Comparison of ENCODE assay signal across 8 cellular contexts in the genomic region with DNA sequence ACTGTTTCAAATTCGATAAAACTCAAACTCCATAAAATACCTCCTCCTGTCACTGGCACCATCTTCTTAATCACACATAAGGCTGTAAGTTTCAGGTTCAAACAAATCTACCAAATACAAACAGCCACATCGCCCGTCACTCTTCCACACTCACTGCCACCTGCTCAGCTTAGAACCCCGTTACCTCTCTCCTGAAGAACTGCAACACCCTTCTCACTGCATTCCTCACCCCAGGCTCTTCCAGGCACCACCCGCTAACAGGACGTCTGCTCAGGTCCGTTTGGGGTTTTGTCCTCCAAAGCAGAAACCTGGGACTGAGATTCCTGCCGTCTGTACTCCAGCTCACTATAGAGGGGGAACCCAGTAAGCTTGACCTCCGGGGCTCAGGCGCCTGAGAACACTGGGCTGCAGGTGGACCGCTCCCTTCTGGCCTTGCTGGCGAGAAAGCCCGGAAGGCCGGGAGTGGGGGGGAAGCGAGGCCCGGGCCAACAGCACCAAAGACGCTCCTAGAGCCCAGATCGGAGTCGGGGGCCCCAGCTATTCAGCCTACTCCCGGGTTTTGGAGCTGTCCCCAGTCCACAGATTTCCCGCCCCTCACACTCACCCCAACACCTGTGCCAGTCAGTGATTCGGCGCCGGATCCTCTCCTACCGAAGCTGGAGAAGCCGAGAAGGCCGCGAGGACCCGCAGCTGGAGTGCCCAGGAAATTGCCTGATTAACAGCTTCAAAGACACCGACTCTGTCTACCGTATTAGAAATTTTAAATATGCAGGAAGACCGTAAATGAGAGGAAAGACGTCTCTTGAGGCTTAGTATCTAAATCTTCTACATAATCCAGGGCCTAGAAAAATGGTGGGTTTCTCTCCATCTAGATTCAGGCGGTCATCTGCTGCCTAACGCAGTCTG. TPM values are rescaled to one million over a fixed set of nuclear protein-coding genes. Genes with fewer than 3 reads are reported as not detected.
DNase-seq lines count a peak whose midpoint lies in the region; ATAC-seq lines count a peak whose summit lies in the region.

A gene with protein sequence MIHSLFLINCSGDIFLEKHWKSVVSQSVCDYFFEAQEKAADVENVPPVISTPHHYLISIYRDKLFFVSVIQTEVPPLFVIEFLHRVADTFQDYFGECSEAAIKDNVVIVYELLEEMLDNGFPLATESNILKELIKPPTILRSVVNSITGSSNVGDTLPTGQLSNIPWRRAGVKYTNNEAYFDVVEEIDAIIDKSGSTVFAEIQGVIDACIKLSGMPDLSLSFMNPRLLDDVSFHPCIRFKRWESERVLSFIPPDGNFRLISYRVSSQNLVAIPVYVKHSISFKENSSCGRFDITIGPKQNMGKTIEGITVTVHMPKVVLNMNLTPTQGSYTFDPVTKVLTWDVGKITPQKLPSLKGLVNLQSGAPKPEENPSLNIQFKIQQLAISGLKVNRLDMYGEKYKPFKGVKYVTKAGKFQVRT (minus strand): TSS at position 678 of the 906 bp plus-strand sequence. CDS start 12,449 bp downstream, outside the sequence.

- H3K36me3 Mint-ChIP-seq in naive B cell, result peaks cover 4 to 8% of the 10 kb centered on the region in 2 donors
- H3K36me3 Mint-ChIP-seq in stimulated activated effector memory CD8-positive, alpha-beta T cell treated with anti-CD3 and anti-CD28 coated beads, Interleukin-12 subunit alpha, Interleukin-12 subunit beta, amount 100 ng/mL, for 72 hours, result peaks cover 23% of the 10 kb centered on the region

- H3K4me1 ChIP-seq in ACC112 (ENCODE audit: control insufficient read depth, insufficient read depth, low read length, unreplicated experiment), result peaks cover 23% of the 10 kb centered on the region

- peak within 1 kb of the TSS; percentile 97 for H2AFZ ChIP-seq in ACC112 (ENCODE audit: low read length, unreplicated experiment)

- H3K9me3 Mint-ChIP-seq in naive B cell, result no peaks in the 10 kb centered on the region
- no peaks in the 10 kb centered on the region for H3K9me3 Mint-ChIP-seq in stimulated activated effector memory CD8-positive, alpha-beta T cell treated with anti-CD3 and anti-CD28 coated beads, Interleukin-12 subunit alpha, Interleukin-12 subunit beta, amount 100 ng/mL, for 72 hours

- no peak within 1 kb of the TSS for H3K4me3 Mint-ChIP-seq in naive B cell
- no peak within 1 kb of the TSS for H3K4me3 Mint-ChIP-seq in stimulated activated effector memory CD8-positive, alpha-beta T cell treated with anti-CD3 and anti-CD28 coated beads, Interleukin-12 subunit alpha, Interleukin-12 subunit beta, amount 100 ng/mL, for 72 hours

- DNase-seq in NCI-H526 (lab: John Stamatoyannopoulos, UW), result peak; percentile 87 to 94
- DNase-seq in activated CD8-positive, alpha-beta memory T cell treated with anti-CD3 and anti-CD28 coated beads, Interleukin-2, amount 50 U/mL, for 4 hours, result peak; percentile 78
- DNase-seq in epidermal melanocyte (ENCODE audit: insufficient read length, low spot score), result peak; percentile 66
- no peak for DNase-seq in naive B cell
- peak; percentile 68 to 86 for DNase-seq in stimulated activated effector memory CD8-positive, alpha-beta T cell treated with anti-CD3 and anti-CD28 coated beads, Interleukin-12 subunit alpha, Interleukin-12 subunit beta, amount 100 ng/mL, for 72 hours (ENCODE audit: low spot score in 2 of 2)

- H3K27ac ChIP-seq in ACC112 (ENCODE audit: low read depth, low read length), result peak within 1 kb of the TSS; percentile 81

- peaks cover 44 to 58% (median 52%) of the 10 kb centered on the region in 3 donors for H3K4me1 Mint-ChIP-seq in naive B cell
- H3K4me1 Mint-ChIP-seq in stimulated activated effector memory CD8-positive, alpha-beta T cell treated with anti-CD3 and anti-CD28 coated beads, Interleukin-12 subunit alpha, Interleukin-12 subunit beta, amount 100 ng/mL, for 72 hours, result peaks cover 37% of the 10 kb centered on the region

- peaks cover 53% of the 10 kb centered on the region for H3K79me2 ChIP-seq in ACC112 (ENCODE audit: control insufficient read depth, insufficient read depth, low read length, unreplicated experiment)

- H3K36me3 ChIP-seq in ACC112 (ENCODE audit: insufficient read depth, low read length), result no peaks in the 10 kb centered on the region

- H3K27me3 Mint-ChIP-seq in naive B cell, result no peaks in the 10 kb centered on the region

- H3K27ac Mint-ChIP-seq in naive B cell, result peak within 1 kb of the TSS in 3 of 6 donors; percentile 12 to 75 (median 66)
- no peak within 1 kb of the TSS for H3K27ac Mint-ChIP-seq in stimulated activated effector memory CD8-positive, alpha-beta T cell treated with anti-CD3 and anti-CD28 coated beads, Interleukin-12 subunit alpha, Interleukin-12 subunit beta, amount 100 ng/mL, for 72 hours

- ATAC-seq in GM18861 (IDR thresholded peaks at IDR 0.05; ENCODE audit: unreplicated experiment) (peak; percentile 31), HG03066 (IDR thresholded peaks at IDR 0.05; ENCODE audit: low read depth, unreplicated experiment) (peak; percentile 34), naive B cell (ENCODE audit: low read depth in 2 of 2) (peak; percentile 47 to 50)
- ATAC-seq in stimulated activated effector memory CD8-positive, alpha-beta T cell treated with anti-CD3 and anti-CD28 coated beads, Interleukin-12 subunit alpha, Interleukin-12 subunit beta, amount 100 ng/mL, for 72 hours, result peak; percentile 77

- peak within 1 kb of the TSS; percentile 97 for H3K4me3 ChIP-seq in ACC112 (ENCODE audit: low read depth, low read length)

- no peaks in the 10 kb centered on the region for H3K27me3 ChIP-seq in ACC112 (ENCODE audit: insufficient read depth, low read length)

RNA-seq across cellular contexts. Expression of the gene that starts here (rescaled TPM):
- 10 to 100 TPM; 28.8 to 40.8 (median 32.9) TPM for polyA plus RNA-seq in naive B cell (ENCODE audit: low read depth in 6 of 6)
